In the genomic region with DNA sequence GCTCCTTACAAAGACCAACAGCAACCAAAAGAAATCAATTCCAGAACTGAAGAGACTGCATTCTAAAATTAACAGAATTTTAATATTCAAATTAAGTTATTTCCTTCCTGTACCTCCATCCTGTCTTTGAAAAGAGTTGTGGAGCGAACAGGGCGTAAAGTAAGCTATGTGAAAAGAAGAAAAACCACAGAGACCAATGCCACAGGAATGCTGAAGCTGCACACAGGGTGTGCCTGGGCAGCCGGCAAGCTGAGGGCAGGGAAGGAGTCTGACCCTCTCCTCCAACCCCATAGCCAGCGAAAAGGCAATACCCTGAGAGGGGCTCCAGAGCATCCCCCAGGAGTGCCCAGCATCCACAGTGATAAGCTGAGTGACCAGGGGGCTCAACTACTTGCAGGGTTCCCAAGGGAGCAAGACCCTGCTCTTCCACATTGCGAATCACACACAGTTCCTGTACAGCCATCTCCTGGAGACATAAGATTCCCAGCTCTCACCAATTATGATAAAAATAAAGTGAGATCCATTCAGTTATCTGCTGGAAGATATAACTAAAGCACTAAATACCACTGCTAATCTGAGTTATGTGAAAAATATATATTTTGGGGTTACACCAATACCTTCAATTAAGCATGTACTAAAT, we compare ENCODE assay signal across 13 cellular contexts.
DNase-seq lines count a peak whose midpoint lies in the region; ATAC-seq and TF ChIP-seq lines count a peak whose summit lies in the region.
"Had no signal": no experiment of that assay in that cellular context is flagged by ENCODE, and none has a peak within 500 bp of the region (broad histone marks: within the 10 kb centered on the region; RNA-seq: fewer than 3 reads in every experiment).

No MANE protein-coding gene starts in this region.

- H3K4me3 ChIP-seq in BLaER1 treated with 17β-estradiol and CSF1 and Interleukin-3, amounts not matched to agents 10 nM and 100 nM: peak overlapping the region in 2 of 10 experiments; percentile 35 to 40; a peak in 2 of 20 replicates
- no peak overlapping the region for H3K4me3 ChIP-seq in cardiac fibroblast (replicated peaks in 1 of 2; ENCODE audit: low read depth in 2 of 2, low read length in 2 of 2)
- no peak overlapping the region for H3K4me3 ChIP-seq in mesenchymal stem cell (ENCODE audit: insufficient read depth in 1 of 2, low read depth in 1 of 2, low read length in 2 of 2)
- H3K4me3 ChIP-seq: K562 had no signal

- peak overlapping the region; percentile 5 to 66 for H3K4ac ChIP-seq in mesenchymal stem cell (ENCODE audit: low read depth in 1 of 2, low read length in 2 of 2)
- H3K4ac ChIP-seq in H9 (ENCODE audit: low read depth, low read length): no peak overlapping the region

- H3K27me3 ChIP-seq in BLaER1 treated with 17β-estradiol and CSF1 and Interleukin-3, amounts not matched to agents 10 nM and 100 nM: peaks cover 0 to 100% (median 5%) of the 10 kb centered on the region in 11 experiments; a peak in 11 of 22 replicates
- no peaks in the 10 kb centered on the region for H3K27me3 ChIP-seq in mesenchymal stem cell (ENCODE audit: control insufficient read depth in 1 of 2, insufficient read depth in 1 of 2, low read length in 2 of 2)
- no peaks in the 10 kb centered on the region for H3K27me3 ChIP-seq in H9 (ENCODE audit: insufficient read depth, low read length)

- no peaks in the 10 kb centered on the region for H3K9me3 ChIP-seq in BLaER1 treated with 17β-estradiol and CSF1 and Interleukin-3, amounts not matched to agents 10 nM and 100 nM (replicated peaks in 1 of 11)
- H3K9me3 ChIP-seq in mesenchymal stem cell (ENCODE audit: control insufficient read depth, low read length) (no peaks in the 10 kb centered on the region), H9 (ENCODE audit: control insufficient read depth, low read depth, low read length) (no peaks in the 10 kb centered on the region)

- DNase-seq in MV-4-11 (lab: John Stamatoyannopoulos, UW) (peak; percentile 14), cardiac fibroblast (ENCODE audit: low read depth in 2 of 2) (peak; percentile 40 to 71), mesenchymal stem cell (peak; percentile 80), occipital lobe (lab: John Stamatoyannopoulos, UW) (no peak), H9 (no peak)
- DNase-seq in stimulated activated effector memory CD8-positive, alpha-beta T cell treated with anti-CD3 and anti-CD28 coated beads, Interleukin-12 subunit alpha, Interleukin-12 subunit beta, amount 100 ng/mL, for 72 hours (ENCODE audit: low spot score in 2 of 2): no peak
- DNase-seq in activated naive CD4-positive, alpha-beta T cell treated with Interleukin-2 at 50 U/mL for 16 hours: no peak
- DNase-seq: CD4-positive, CD25-positive, alpha-beta regulatory T cell; left cardiac atrium; NCI-H526 treated with DMSO at 0.1 percent for 48 hours; posterior cingulate gyrus had no signal

- no peak overlapping the region for H3K23ac ChIP-seq in mesenchymal stem cell (ENCODE audit: low read length in 2 of 2)
- no peak overlapping the region for H3K23ac ChIP-seq in H9 (ENCODE audit: insufficient read length, low read depth, low read length)

- H3K23me2 ChIP-seq in H9 (ENCODE audit: insufficient read length, low read depth, low read length, poor library complexity, severe bottlenecking): no peaks in the 10 kb centered on the region

- H3K36me3 ChIP-seq in BLaER1 treated with 17β-estradiol and CSF1 and Interleukin-3, amounts not matched to agents 10 nM and 100 nM: no peaks in the 10 kb centered on the region
- H3K36me3 ChIP-seq in mesenchymal stem cell (ENCODE audit: control insufficient read depth in 1 of 2, insufficient read depth in 2 of 2, low read depth in 1 of 2, low read length in 2 of 2): no peaks in the 10 kb centered on the region

- H3K4me2 ChIP-seq in BLaER1 treated with 17β-estradiol and CSF1 and Interleukin-3, amounts not matched to agents 10 nM and 100 nM: peak overlapping the region; percentile 44 to 97 (median 77)
- H3K4me2 ChIP-seq in mesenchymal stem cell (ENCODE audit: low read length, poor library complexity, severe bottlenecking) (peak overlapping the region; percentile 65), H9 (ENCODE audit: insufficient read depth, insufficient read length, low read length) (no peak overlapping the region)

- no peak overlapping the region for H3K56ac ChIP-seq in H9 (ENCODE audit: insufficient read length, low read depth, low read length)

- whole genome bisulfite sequencing in mesenchymal stem cell: 3% methylated on average over 3 of the region's 5 CpGs
- WGBS in H9 (ENCODE audit: extremely low coverage, insufficient read length, low lambda C conversion rate): no CpG with 5 or more reads among the region's 5 CpGs

- peaks cover 26 to 99% (median 70%) of the 10 kb centered on the region in 10 experiments for H3K4me1 ChIP-seq in BLaER1 treated with 17β-estradiol and CSF1 and Interleukin-3, amounts not matched to agents 10 nM and 100 nM
- H3K4me1 ChIP-seq in mesenchymal stem cell (ENCODE audit: control insufficient read depth, insufficient read depth, low read depth, low read length) (peaks cover 17% of the 10 kb centered on the region), H9 (ENCODE audit: insufficient read depth, low read length) (no peaks in the 10 kb centered on the region)

- H4K8ac ChIP-seq in mesenchymal stem cell (ENCODE audit: low read length) (peak overlapping the region; percentile 87), H9 (replicated peaks; ENCODE audit: insufficient read length, low read depth, low read length) (no peak overlapping the region)

- H3T11ph ChIP-seq in H9 (ENCODE audit: low read length): no peak overlapping the region

- H2BK120ac ChIP-seq in mesenchymal stem cell (ENCODE audit: low read depth, low read length) (peak overlapping the region; percentile 39), H9 (ENCODE audit: low read depth, low read length, poor library complexity, severe bottlenecking) (no peak overlapping the region)

- H4K91ac ChIP-seq in mesenchymal stem cell (ENCODE audit: low read length) (no peak overlapping the region), H9 (ENCODE audit: insufficient read length, low read depth, low read length) (no peak overlapping the region)

- H2BK5ac ChIP-seq in mesenchymal stem cell (ENCODE audit: low read depth, low read length, poor library complexity, severe bottlenecking) (peak overlapping the region; percentile 87), H9 (ENCODE audit: insufficient read length, low read length) (no peak overlapping the region)

- no peak overlapping the region for H3K14ac ChIP-seq in mesenchymal stem cell (ENCODE audit: low read length in 2 of 2)
- no peak overlapping the region for H3K14ac ChIP-seq in H9 (ENCODE audit: insufficient read depth, low read length)

- no peak overlapping the region for H2AFZ ChIP-seq in mesenchymal stem cell (ENCODE audit: low read depth, low read length)
- H2AFZ ChIP-seq in H9 (ENCODE audit: low read length): no peak overlapping the region

- H3K18ac ChIP-seq in mesenchymal stem cell (ENCODE audit: low read depth in 1 of 2, low read length in 2 of 2) (peak overlapping the region; percentile 91 to 98), H9 (ENCODE audit: insufficient read length, low read depth, low read length) (no peak overlapping the region)

- no peak overlapping the region for H3K4me3 Mint-ChIP-seq in H9
- H3K4me3 Mint-ChIP-seq in stimulated activated effector memory CD8-positive, alpha-beta T cell treated with anti-CD3 and anti-CD28 coated beads, Interleukin-12 subunit alpha, Interleukin-12 subunit beta, amount 100 ng/mL, for 72 hours: no peak overlapping the region

- peaks cover 7% of the 10 kb centered on the region; the same call in 1 of the 2 replicates for H3K79me2 ChIP-seq in H9 (ENCODE audit: insufficient read depth, low read length)

- H3K9me3 Mint-ChIP-seq in H9: no peaks in the 10 kb centered on the region
- no peaks in the 10 kb centered on the region for H3K9me3 Mint-ChIP-seq in stimulated activated effector memory CD8-positive, alpha-beta T cell treated with anti-CD3 and anti-CD28 coated beads, Interleukin-12 subunit alpha, Interleukin-12 subunit beta, amount 100 ng/mL, for 72 hours
- H3K9me3 Mint-ChIP-seq: CD4-positive, CD25-positive, alpha-beta regulatory T cell had no signal

- no peak for TF ChIP-seq CTCF in cardiac fibroblast (IDR thresholded peaks at IDR 0.05; ENCODE audit: low read depth, low read length)
- no peak for TF ChIP-seq CTCF in H9 (conservative IDR thresholded peaks at IDR 0.05)

- H3K4me1 Mint-ChIP-seq in H9: peaks cover 16 to 19% of the 10 kb centered on the region in 2 experiments
- no peaks in the 10 kb centered on the region for H3K4me1 Mint-ChIP-seq in stimulated activated effector memory CD8-positive, alpha-beta T cell treated with anti-CD3 and anti-CD28 coated beads, Interleukin-12 subunit alpha, Interleukin-12 subunit beta, amount 100 ng/mL, for 72 hours
- H3K4me1 Mint-ChIP-seq: CD4-positive, CD25-positive, alpha-beta regulatory T cell had no signal

- H2AK5ac ChIP-seq in mesenchymal stem cell (ENCODE audit: low read length, severe bottlenecking) (peak overlapping the region; percentile 99), H9 (ENCODE audit: insufficient read length, low read length) (no peak overlapping the region)

- no peaks in the 10 kb centered on the region for H3K27me3 Mint-ChIP-seq in H9 (ENCODE audit: low read depth)

- H4K20me1 ChIP-seq in BLaER1 treated with 17β-estradiol and CSF1 and Interleukin-3, amounts not matched to agents 10 nM and 100 nM: peaks cover 84 to 100% (median 98%) of the 10 kb centered on the region in 11 experiments; a peak in 21 of 22 replicates
- H4K20me1 ChIP-seq in H9 (ENCODE audit: control insufficient read depth, insufficient read depth, insufficient read length): no peaks in the 10 kb centered on the region

- ATAC-seq in stimulated activated effector memory CD8-positive, alpha-beta T cell treated with anti-CD3 and anti-CD28 coated beads, Interleukin-12 subunit alpha, Interleukin-12 subunit beta, amount 100 ng/mL, for 72 hours: no peak
- ATAC-seq: K562, left cardiac atrium had no signal

- H3K36me3 Mint-ChIP-seq in H9 (ENCODE audit: insufficient read depth in 1 of 3, low read depth in 3 of 3): no peaks in the 10 kb centered on the region; a peak in 1 of 7 replicates
- no peaks in the 10 kb centered on the region for H3K36me3 Mint-ChIP-seq in stimulated activated effector memory CD8-positive, alpha-beta T cell treated with anti-CD3 and anti-CD28 coated beads, Interleukin-12 subunit alpha, Interleukin-12 subunit beta, amount 100 ng/mL, for 72 hours
- H3K36me3 Mint-ChIP-seq: CD4-positive, CD25-positive, alpha-beta regulatory T cell had no signal

- peak overlapping the region in 4 of 11 experiments; percentile 3 to 37 (median 22); a peak in 5 of 22 replicates for H3K27ac ChIP-seq in BLaER1 treated with 17β-estradiol and CSF1 and Interleukin-3, amounts not matched to agents 10 nM and 100 nM
- H3K27ac ChIP-seq in mesenchymal stem cell (ENCODE audit: low read length, poor library complexity, severe bottlenecking) (peak overlapping the region; percentile 99), H9 (ENCODE audit: insufficient read length, low read depth, low read length) (no peak overlapping the region)

- no peak overlapping the region for H2BK20ac ChIP-seq in H9 (ENCODE audit: low read depth, low read length, poor library complexity, severe bottlenecking)

- no peak overlapping the region for H4K5ac ChIP-seq in H9 (ENCODE audit: insufficient read length, low read depth, low read length)

- H2BK15ac ChIP-seq in mesenchymal stem cell (ENCODE audit: low read depth, poor library complexity, severe bottlenecking) (no peak overlapping the region), H9 (ENCODE audit: low read depth, low read length) (no peak overlapping the region)

- peak overlapping the region in 2 of 11 experiments; percentile 5 to 54; a peak in 3 of 22 replicates for H3K9ac ChIP-seq in BLaER1 treated with 17β-estradiol and CSF1 and Interleukin-3, amounts not matched to agents 10 nM and 100 nM
- no peak overlapping the region for H3K9ac ChIP-seq in mesenchymal stem cell (ENCODE audit: low read length)
- H3K9ac ChIP-seq in H9 (ENCODE audit: extremely low read depth, insufficient read length, low read length): no peak overlapping the region

- H2BK12ac ChIP-seq in mesenchymal stem cell (ENCODE audit: low read length in 2 of 2): peak overlapping the region in 1 of 2 experiments; percentile 76
- H2BK12ac ChIP-seq in H9 (ENCODE audit: insufficient read length, low read depth, low read length): no peak overlapping the region

- no peak overlapping the region; a peak in 1 of 7 replicates for H3K27ac Mint-ChIP-seq in H9
- H3K27ac Mint-ChIP-seq in stimulated activated effector memory CD8-positive, alpha-beta T cell treated with anti-CD3 and anti-CD28 coated beads, Interleukin-12 subunit alpha, Interleukin-12 subunit beta, amount 100 ng/mL, for 72 hours: no peak overlapping the region
- H3K27ac Mint-ChIP-seq: CD4-positive, CD25-positive, alpha-beta regulatory T cell had no signal

- H3K79me1 ChIP-seq in mesenchymal stem cell (replicated peaks; ENCODE audit: low read length, poor library complexity, severe bottlenecking) (peaks cover 1% of the 10 kb centered on the region), H9 (ENCODE audit: insufficient read depth, low read depth, low read length, poor library complexity, severe bottlenecking) (peaks cover 13% of the 10 kb centered on the region)

Comparison
In these comparisons a context has a peak if more than half of its experiments do, and no peak if none do; other contexts are left out.
1. DNase-seq: peak in MV-4-11 (single experiment), cardiac fibroblast (2 of 2) and mesenchymal stem cell (single experiment); none in occipital lobe (single experiment), H9 (single experiment), stimulated activated effector memory CD8-positive, alpha-beta T cell treated with anti-CD3 and anti-CD28 coated beads, Interleukin-12 subunit alpha, Interleukin-12 subunit beta, amount 100 ng/mL, for 72 hours (0 of 2) and activated naive CD4-positive, alpha-beta T cell treated with Interleukin-2 at 50 U/mL for 16 hours (single experiment).